1 cellular context compared by ENCODE assay signal in the genomic region with DNA sequence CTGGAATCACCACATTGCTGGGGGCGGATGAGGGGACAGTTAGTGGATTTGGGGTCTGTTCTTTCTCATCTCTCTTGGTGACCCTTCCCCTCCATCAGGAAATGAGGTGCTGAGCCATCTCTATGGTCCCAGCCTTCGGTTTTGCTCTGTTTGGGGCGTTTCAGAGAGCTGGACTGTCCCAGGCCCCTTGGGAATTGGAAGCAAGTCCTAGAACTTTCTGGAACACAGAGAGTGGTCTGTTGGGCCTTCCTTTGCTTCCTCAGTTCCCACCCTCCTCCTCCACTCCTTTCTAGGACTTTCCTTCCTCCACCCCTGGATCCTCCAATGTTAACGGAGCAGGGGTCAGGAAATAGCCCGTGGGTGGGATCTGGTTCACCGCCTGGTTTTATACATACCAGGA.
TF ChIP-seq lines count a peak whose summit lies in the region.

No MANE protein-coding gene starts in this region.

TF ChIP-seq in H1, 55 proteins besides CTCF, POLR2A, EP300 and RAD21:
- TF ChIP-seq, protein P1, sequence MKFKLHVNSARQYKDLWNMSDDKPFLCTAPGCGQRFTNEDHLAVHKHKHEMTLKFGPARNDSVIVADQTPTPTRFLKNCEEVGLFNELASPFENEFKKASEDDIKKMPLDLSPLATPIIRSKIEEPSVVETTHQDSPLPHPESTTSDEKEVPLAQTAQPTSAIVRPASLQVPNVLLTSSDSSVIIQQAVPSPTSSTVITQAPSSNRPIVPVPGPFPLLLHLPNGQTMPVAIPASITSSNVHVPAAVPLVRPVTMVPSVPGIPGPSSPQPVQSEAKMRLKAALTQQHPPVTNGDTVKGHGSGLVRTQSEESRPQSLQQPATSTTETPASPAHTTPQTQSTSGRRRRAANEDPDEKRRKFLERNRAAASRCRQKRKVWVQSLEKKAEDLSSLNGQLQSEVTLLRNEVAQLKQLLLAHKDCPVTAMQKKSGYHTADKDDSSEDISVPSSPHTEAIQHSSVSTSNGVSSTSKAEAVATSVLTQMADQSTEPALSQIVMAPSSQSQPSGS (IDR thresholded peaks at IDR 0.05; ENCODE audit: low read length) = no peak
- no peak for TF ChIP-seq KDM1A (IDR thresholded peaks at IDR 0.05; ENCODE audit: borderline replicate concordance, low read length)
- TF ChIP-seq CHD1 (IDR thresholded peaks at IDR 0.05; ENCODE audit: low read depth, low read length) = no peak
- TF ChIP-seq EGR1 (IDR thresholded peaks at IDR 0.05; ENCODE audit: borderline replicate concordance, low read depth, low read length) = no peak
- TF ChIP-seq HDAC6 (IDR thresholded peaks at IDR 0.05; ENCODE audit: low read depth, low read length) = no peak
- TF ChIP-seq SRF (IDR thresholded peaks at IDR 0.05; ENCODE audit: low read depth, low read length) = no peak
- TF ChIP-seq SIRT6 (IDR thresholded peaks at IDR 0.05; ENCODE audit: low read length) = no peak
- TF ChIP-seq ASH2L (IDR thresholded peaks at IDR 0.05; ENCODE audit: low read length) = no peak
- no peak for TF ChIP-seq CBX5 (IDR thresholded peaks at IDR 0.05; ENCODE audit: low read depth, low read length)
- TF ChIP-seq BCL11A (IDR thresholded peaks at IDR 0.05; ENCODE audit: low read depth in 2 of 2, low read length in 2 of 2) = no peak
- no peak for TF ChIP-seq EZH2 (IDR thresholded peaks at IDR 0.05; ENCODE audit: low read depth, low read length, severe bottlenecking)
- no peak for TF ChIP-seq JUN (IDR thresholded peaks at IDR 0.05; ENCODE audit: low read depth, low read length)
- TF ChIP-seq SP2 (IDR thresholded peaks at IDR 0.05; ENCODE audit: low read length) = no peak
- TF ChIP-seq CEBPB (IDR thresholded peaks at IDR 0.05; ENCODE audit: low read depth, low read length) = no peak
- TF ChIP-seq MAFK (IDR thresholded peaks at IDR 0.05; ENCODE audit: low read depth, low read length) = no peak
- TF ChIP-seq RNF2 (IDR thresholded peaks at IDR 0.05; ENCODE audit: borderline replicate concordance, low read depth, low read length, missing control alignments, poor library complexity, severe bottlenecking) = no peak
